30 cellular contexts compared by ENCODE assay signal in genomic region chr7:118609207-118609606, GRCh38.
"Had no signal": no experiment of that assay in that cellular context is flagged by ENCODE, and none has a peak within 500 bp of the region (broad histone marks: within the 10 kb centered on the region; RNA-seq: fewer than 3 reads in every experiment).

No MANE protein-coding gene starts in this region.

- H3K9me3 Mint-ChIP-seq: activated CD4-positive, alpha-beta memory T cell treated with anti-CD3 and anti-CD28 coated beads for 36 hours; activated CD4-positive, alpha-beta T cell treated with anti-CD3 and anti-CD28 coated beads, Interleukin-2, amount 10 ng/mL, durations not matched to agents 24 days and 14 days; activated naive CD4-positive, alpha-beta T cell treated with anti-CD3 and anti-CD28 coated beads for 36 hours; activated naive CD4-positive, alpha-beta T cell treated with anti-CD3 and anti-CD28 coated beads, Interleukin-2, amount 50 U/mL, for 24 hours; activated naive CD8-positive, alpha-beta T cell treated with anti-CD3 and anti-CD28 coated beads for 36 hours; activated naive CD8-positive, alpha-beta T cell treated with anti-CD3 and anti-CD28 coated beads, Interleukin-2, amount 50 U/mL, for 24 hours; activated T-helper 1 cell treated with anti-CD3 and anti-CD28 coated beads, Interleukin-12 subunit alpha, Interleukin-12 subunit beta, Interleukin-2, Interleukin-4 antibody, amounts not matched to agents 30 ng/mL and 10 ng/mL and 1 ng/mL, durations not matched to agents 14 hours and 24 hours and 36 hours; activated T-helper 2 cell treated with anti-CD3 and anti-CD28 coated beads, Interferon-gamma antibody, Interleukin-2, Interleukin-4, amounts not matched to agents 10 μg/mL and 5 μg/mL and 100 μg/mL, durations not matched to agents 14 hours and 24 hours and 36 hours; brain had no signal

- H3K27me3 ChIP-seq: adrenal gland, ascending aorta, breast epithelium, cardiac muscle cell, colonic mucosa, esophagus squamous epithelium had no signal

- H3K4me3 Mint-ChIP-seq: activated CD4-positive, alpha-beta memory T cell treated with anti-CD3 and anti-CD28 coated beads for 36 hours; activated CD4-positive, alpha-beta T cell treated with anti-CD3 and anti-CD28 coated beads for 36 hours; activated CD4-positive, alpha-beta T cell treated with anti-CD3 and anti-CD28 coated beads, Interleukin-2, amount 10 ng/mL, durations not matched to agents 24 days and 14 days; activated CD8-positive, alpha-beta memory T cell treated with anti-CD3 and anti-CD28 coated beads, Interleukin-2, amount 10 ng/mL, durations not matched to agents 7 days and 5 days; activated CD8-positive, alpha-beta T cell treated with anti-CD3 and anti-CD28 coated beads, Interleukin-2, amount 10 ng/mL, durations not matched to agents 7 days and 5 days; activated naive CD4-positive, alpha-beta T cell treated with anti-CD3 and anti-CD28 coated beads for 36 hours; activated naive CD4-positive, alpha-beta T cell treated with anti-CD3 and anti-CD28 coated beads, Interleukin-2, amount 50 U/mL, for 24 hours; activated naive CD8-positive, alpha-beta T cell treated with anti-CD3 and anti-CD28 coated beads for 36 hours; activated naive CD8-positive, alpha-beta T cell treated with anti-CD3 and anti-CD28 coated beads, Interleukin-2, amount 50 U/mL, for 24 hours; activated T-helper 1 cell treated with anti-CD3 and anti-CD28 coated beads, Interleukin-12 subunit alpha, Interleukin-12 subunit beta, Interleukin-2, Interleukin-4 antibody, amounts not matched to agents 30 ng/mL and 10 ng/mL and 1 ng/mL, durations not matched to agents 14 hours and 24 hours and 36 hours; brain had no signal

- H3K27ac Mint-ChIP-seq: activated CD4-positive, alpha-beta memory T cell treated with anti-CD3 and anti-CD28 coated beads for 36 hours; activated CD4-positive, alpha-beta T cell treated with anti-CD3 and anti-CD28 coated beads for 36 hours; activated CD4-positive, alpha-beta T cell treated with anti-CD3 and anti-CD28 coated beads, Interleukin-2, amount 10 ng/mL, durations not matched to agents 24 days and 14 days; activated CD8-positive, alpha-beta memory T cell treated with anti-CD3 and anti-CD28 coated beads, Interleukin-2, amount 10 ng/mL, durations not matched to agents 7 days and 5 days; activated CD8-positive, alpha-beta T cell treated with anti-CD3 and anti-CD28 coated beads, Interleukin-2, amount 10 ng/mL, durations not matched to agents 7 days and 5 days; activated naive CD4-positive, alpha-beta T cell treated with anti-CD3 and anti-CD28 coated beads for 36 hours; activated naive CD4-positive, alpha-beta T cell treated with anti-CD3 and anti-CD28 coated beads, Interleukin-2, amount 50 U/mL, for 24 hours; activated naive CD8-positive, alpha-beta T cell treated with anti-CD3 and anti-CD28 coated beads for 36 hours; activated naive CD8-positive, alpha-beta T cell treated with anti-CD3 and anti-CD28 coated beads, Interleukin-2, amount 50 U/mL, for 24 hours; activated T-helper 1 cell treated with anti-CD3 and anti-CD28 coated beads, Interleukin-12 subunit alpha, Interleukin-12 subunit beta, Interleukin-2, Interleukin-4 antibody, amounts not matched to agents 30 ng/mL and 10 ng/mL and 1 ng/mL, durations not matched to agents 14 hours and 24 hours and 36 hours; activated T-helper 2 cell treated with anti-CD3 and anti-CD28 coated beads, Interferon-gamma antibody, Interleukin-2, Interleukin-4, amounts not matched to agents 10 μg/mL and 5 μg/mL and 100 μg/mL, durations not matched to agents 14 hours and 24 hours and 36 hours; brain had no signal

- H3K4me1 Mint-ChIP-seq: activated CD4-positive, alpha-beta T cell treated with anti-CD3 and anti-CD28 coated beads for 36 hours; activated CD4-positive, alpha-beta T cell treated with anti-CD3 and anti-CD28 coated beads, Interleukin-2, amount 10 ng/mL, durations not matched to agents 24 days and 14 days; activated CD8-positive, alpha-beta memory T cell treated with anti-CD3 and anti-CD28 coated beads, Interleukin-2, amount 10 ng/mL, durations not matched to agents 7 days and 5 days; activated naive CD4-positive, alpha-beta T cell treated with anti-CD3 and anti-CD28 coated beads, Interleukin-2, amount 50 U/mL, for 24 hours; activated naive CD8-positive, alpha-beta T cell treated with anti-CD3 and anti-CD28 coated beads for 36 hours; activated naive CD8-positive, alpha-beta T cell treated with anti-CD3 and anti-CD28 coated beads, Interleukin-2, amount 50 U/mL, for 24 hours; brain had no signal

- H3K27ac ChIP-seq: adrenal gland, ascending aorta, breast epithelium, cardiac muscle cell, colonic mucosa, epithelial cell of prostate, esophagus squamous epithelium had no signal

- H3K4me3 ChIP-seq: adrenal gland, ascending aorta, breast epithelium, cardiac muscle cell, colonic mucosa, esophagus squamous epithelium had no signal

- H3K4me1 ChIP-seq: adrenal gland, ascending aorta, breast epithelium, colonic mucosa, esophagus squamous epithelium had no signal

- H3K9me3 ChIP-seq: adrenal gland, ascending aorta, breast epithelium, colonic mucosa, esophagus squamous epithelium had no signal

- H3K36me3 ChIP-seq: adrenal gland, ascending aorta, breast epithelium, cardiac muscle cell, colonic mucosa, esophagus squamous epithelium had no signal

- H3K27me3 Mint-ChIP-seq: activated CD4-positive, alpha-beta memory T cell treated with anti-CD3 and anti-CD28 coated beads for 36 hours; activated CD4-positive, alpha-beta T cell treated with anti-CD3 and anti-CD28 coated beads for 36 hours; activated CD4-positive, alpha-beta T cell treated with anti-CD3 and anti-CD28 coated beads, Interleukin-2, amount 10 ng/mL, durations not matched to agents 24 days and 14 days; activated CD8-positive, alpha-beta memory T cell treated with anti-CD3 and anti-CD28 coated beads, Interleukin-2, amount 10 ng/mL, durations not matched to agents 7 days and 5 days; activated naive CD4-positive, alpha-beta T cell treated with anti-CD3 and anti-CD28 coated beads, Interleukin-2, amount 50 U/mL, for 24 hours; activated naive CD8-positive, alpha-beta T cell treated with anti-CD3 and anti-CD28 coated beads for 36 hours; activated naive CD8-positive, alpha-beta T cell treated with anti-CD3 and anti-CD28 coated beads, Interleukin-2, amount 50 U/mL, for 24 hours; brain had no signal

- DNase-seq: activated CD4-positive, alpha-beta memory T cell treated with anti-CD3 and anti-CD28 coated beads for 36 hours; activated CD4-positive, alpha-beta T cell treated with anti-CD3 and anti-CD28 coated beads for 36 hours; activated CD4-positive, alpha-beta T cell treated with anti-CD3 and anti-CD28 coated beads, Interleukin-2, amount 10 ng/mL, durations not matched to agents 24 days and 14 days; activated CD4-positive, CD25-positive, alpha-beta regulatory T cell; activated CD4-positive, CD25-positive, alpha-beta regulatory T cell treated with anti-CD3 and anti-CD28 coated beads, Interleukin-2, amount 50 U/mL, for 72 hours; activated CD8-positive, alpha-beta memory T cell treated with anti-CD3 and anti-CD28 coated beads, Interleukin-2, amount 10 ng/mL, durations not matched to agents 7 days and 5 days; activated CD8-positive, alpha-beta memory T cell treated with anti-CD3 and anti-CD28 coated beads, Interleukin-2, amount 50 U/mL, for 4 hours; activated CD8-positive, alpha-beta T cell treated with anti-CD3 and anti-CD28 coated beads, Interleukin-2, amount 10 ng/mL, durations not matched to agents 7 days and 5 days; activated effector memory CD4-positive, alpha-beta T cell treated with anti-CD3 and anti-CD28 coated beads, Interleukin-2, amount 50 U/mL, for 16 hours; activated naive CD4-positive, alpha-beta T cell treated with anti-CD3 and anti-CD28 coated beads for 36 hours; activated naive CD8-positive, alpha-beta T cell treated with anti-CD3 and anti-CD28 coated beads for 36 hours; activated naive CD8-positive, alpha-beta T cell treated with anti-CD3 and anti-CD28 coated beads, Interleukin-2, amount 50 U/mL, for 24 hours; activated T-cell treated with anti-CD3 and anti-CD28 coated beads, Interleukin-2, amount 50 U/mL, for 1 hour; activated T-cell treated with anti-CD3 and anti-CD28 coated beads, Interleukin-2, amount 50 U/mL, for 48 hours; adrenal gland; amygdala; central memory CD4-positive, alpha-beta T cell; cerebellar nuclear complex; colonic mucosa; effector CD8-positive, alpha-beta T cell; esophagus squamous epithelium; T-helper 2 cell had no signal

- ATAC-seq: activated CD4-positive, alpha-beta T cell treated with anti-CD3 and anti-CD28 coated beads for 36 hours; activated CD8-positive, alpha-beta memory T cell treated with anti-CD3 and anti-CD28 coated beads, Interleukin-2, amount 10 ng/mL, durations not matched to agents 7 days and 5 days; activated CD8-positive, alpha-beta T cell treated with anti-CD3 and anti-CD28 coated beads, Interleukin-2, amount 10 ng/mL, durations not matched to agents 7 days and 5 days; activated naive CD8-positive, alpha-beta T cell treated with anti-CD3 and anti-CD28 coated beads, Interleukin-2, amount 50 U/mL, for 24 hours had no signal
